9 cellular contexts compared by ENCODE assay signal in genomic region chr7:143382791-143383641, GRCh38. TPM values are rescaled to one million over a fixed set of nuclear protein-coding genes. Genes with fewer than 3 reads are reported as not detected.
DNase-seq lines count a peak whose midpoint lies in the region; ATAC-seq and TF ChIP-seq lines count a peak whose summit lies in the region.
"Had no signal": no experiment of that assay in that cellular context is flagged by ENCODE, and none has a peak within 500 bp of the region (broad histone marks: within the 10 kb centered on the region; RNA-seq: fewer than 3 reads in every experiment).

No MANE protein-coding gene starts in this region.

- H3K9ac ChIP-seq in stomach smooth muscle (ENCODE audit: low read length in 2 of 2) = peak overlapping the region; percentile 94 to 96

- H3K9me3 ChIP-seq in left lung (no peaks in the 10 kb centered on the region), stomach smooth muscle (ENCODE audit: control insufficient read depth in 2 of 2, low read length in 2 of 2) (no peaks in the 10 kb centered on the region)

- intact Hi-C loops in left lung (cut with DNase I) = no loop called here

- ATAC-seq in left lung (no peak), HG02852 (IDR thresholded peaks at IDR 0.05; ENCODE audit: unreplicated experiment) (no peak), HG03354 (IDR thresholded peaks at IDR 0.05; ENCODE audit: poor library complexity, severe bottlenecking, unreplicated experiment) (no peak)

- peak overlapping the region; percentile 97 to 100 for H3K27ac ChIP-seq in left lung
- peak overlapping the region; percentile 99 for H3K27ac ChIP-seq in stomach smooth muscle (ENCODE audit: low read length)

- H3K4me3 Mint-ChIP-seq in HFFc6 (no peak overlapping the region), brain (peak overlapping the region in 3 of 5 experiments; percentile 74 to 80 (median 75))

- DNase-seq in HFFc6 = no peak
- peak in 1 of 2 donors; percentile 81 for DNase-seq in left lung
- no peak for DNase-seq in DMS79 (lab: John Stamatoyannopoulos, UW)
- no peak for DNase-seq in NOMO-1 treated with DMSO at 0.1 percent for 48 hours (lab: John Stamatoyannopoulos, UW; ENCODE audit: unreplicated experiment)
- DNase-seq: NCI-H2227 treated with DMSO at 0.1 percent for 48 hours had no signal

- H3K36me3 ChIP-seq in left lung = peaks cover 0 to 35% of the 10 kb centered on the region in 2 donors
- H3K36me3 ChIP-seq in stomach smooth muscle (ENCODE audit: control insufficient read depth in 2 of 2, insufficient read depth in 2 of 2, low read length in 2 of 2) = peaks cover 10 to 12% of the 10 kb centered on the region in 2 donors

- TF ChIP-seq CTCF in HFFc6 (IDR thresholded peaks at IDR 0.05) (peak; percentile 12; the same call in 1 of the 2 replicates), brain (conservative IDR thresholded peaks at IDR 0.05) (no peak), left lung (IDR thresholded peaks at IDR 0.05) (no peak)

- H3K4me1 ChIP-seq in left lung = peaks cover 26 to 79% of the 10 kb centered on the region in 2 donors
- H3K4me1 ChIP-seq in stomach smooth muscle (ENCODE audit: control insufficient read depth, insufficient read depth, low read length) = peaks cover 75% of the 10 kb centered on the region

- H3K27ac Mint-ChIP-seq in HFFc6 (no peak overlapping the region), brain (peak overlapping the region in 4 of 5 experiments; percentile 12 to 65 (median 38))

- H3K36me3 Mint-ChIP-seq in HFFc6 (ENCODE audit: low read depth) (peaks cover 14% of the 10 kb centered on the region), brain (no peaks in the 10 kb centered on the region)

- H3K4me1 Mint-ChIP-seq in HFFc6 (ENCODE audit: low read depth) (peaks cover 26% of the 10 kb centered on the region), brain (peaks cover 32% of the 10 kb centered on the region)

- H3K27me3 ChIP-seq in left lung (no peaks in the 10 kb centered on the region), stomach smooth muscle (ENCODE audit: control insufficient read depth in 1 of 2, insufficient read depth in 2 of 2, low read length in 2 of 2) (no peaks in the 10 kb centered on the region)

- H3K4me3 ChIP-seq in left lung = peak overlapping the region; percentile 92 to 98
- peak overlapping the region; percentile 88 to 89 for H3K4me3 ChIP-seq in stomach smooth muscle (ENCODE audit: low read length in 2 of 2)

- H3K9me3 Mint-ChIP-seq in HFFc6 = peaks cover 6% of the 10 kb centered on the region; the same call in 1 of the 2 replicates
- H3K9me3 Mint-ChIP-seq in brain = no peaks in the 10 kb centered on the region

- H3K27me3 Mint-ChIP-seq in HFFc6 (ENCODE audit: insufficient read depth) (peaks cover 2% of the 10 kb centered on the region), brain (no peaks in the 10 kb centered on the region)

RNA-seq across cellular contexts. Expression of gene ZYX, which starts 1.9 kb away (rescaled TPM):
- total RNA-seq in HFFc6 (2021; fragmentation: NEBNext Ultra II Directional; extraction: Animal tissue kit (Norgen Biotek cat#: 25700)) = 100 to 1,000 TPM; 491 to 576 (median 546) TPM
- polyA plus RNA-seq in brain (ENCODE audit: insufficient read depth, low read depth, low replicate concordance) = 79.6 TPM
- 100 to 1,000 TPM; 180 to 307 TPM for total RNA-seq in left lung

RNA-seq across cellular contexts. Expression of gene FAM131B, which starts 20.5 kb away (rescaled TPM):
- total RNA-seq in HFFc6 (2021; fragmentation: NEBNext Ultra II Directional; extraction: Animal tissue kit (Norgen Biotek cat#: 25700)) = 1 to 10 TPM in 3 of 6 experiments, under 1 TPM in 3; 0.70 to 1.3 (median 0.98) TPM
- polyA plus RNA-seq in brain (ENCODE audit: insufficient read depth, low read depth, low replicate concordance) = 69.6 TPM
- total RNA-seq in left lung = 1 to 10 TPM in 1 of 2 donors, under 1 TPM in 1; 0.60 to 1.6 TPM

RNA-seq across cellular contexts. Expression of gene EPHA1, which starts 25.6 kb away (rescaled TPM):
- total RNA-seq in HFFc6 (2021; fragmentation: NEBNext Ultra II Directional; extraction: Animal tissue kit (Norgen Biotek cat#: 25700)) = not detected
- polyA plus RNA-seq in brain (ENCODE audit: insufficient read depth, low read depth, low replicate concordance) = 0.42 TPM
- 10 to 100 TPM; 11.6 to 16.1 TPM for total RNA-seq in left lung

Comparison
In these comparisons a context has a peak if more than half of its experiments do, and no peak if none do; other contexts are left out.
1. RNA of gene EPHA1, which starts 25.6 kb away (total RNA-seq): 11.6 to 16.1 TPM in left lung; not detected in HFFc6; every median in the first group is over 10 times any median in the second.